ENCODE assay signal across 15 cellular contexts in the genomic region with DNA sequence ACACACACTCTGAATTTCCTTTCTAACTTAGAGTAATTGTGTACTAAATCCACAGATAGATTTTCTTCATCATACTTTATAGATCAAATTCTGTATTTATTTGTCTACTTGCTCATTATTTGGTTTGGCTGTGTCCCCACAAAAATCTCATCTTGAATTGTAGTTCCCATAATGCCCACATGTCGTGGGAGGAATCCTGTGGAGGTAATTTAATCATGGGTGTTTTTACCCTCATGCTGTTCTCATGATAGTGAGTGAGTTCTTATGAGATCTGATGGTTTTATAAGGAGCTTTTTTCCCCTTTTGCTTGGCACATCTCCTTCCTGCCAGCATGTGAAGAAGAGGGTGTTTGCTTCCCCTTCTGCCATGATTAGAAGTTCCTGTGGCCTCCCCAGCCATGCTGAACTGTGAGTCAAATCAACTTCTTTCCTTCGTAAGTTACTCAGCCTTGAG.
DNase-seq lines count a peak whose midpoint lies in the region; TF ChIP-seq lines count a peak whose summit lies in the region.
"Had no signal": no experiment of that assay in that cellular context is flagged by ENCODE, and none has a peak within 500 bp of the region (broad histone marks: within the 10 kb centered on the region; RNA-seq: fewer than 3 reads in every experiment).

No MANE protein-coding gene starts in this region.

- DNase-seq in NCI-H1105 treated with DMSO at 0.1 percent for 48 hours (lab: John Stamatoyannopoulos, UW) (peak; percentile 6), NCI-H1105 (lab: John Stamatoyannopoulos, UW) (no peak), NCI-H69 (lab: John Stamatoyannopoulos, UW) (peak; percentile 68), epithelial cell of esophagus (ENCODE audit: low read depth) (peak; percentile 21), smooth muscle cell of the brain vasculature (ENCODE audit: low read depth, low spot score) (peak; percentile 62), EL (no peak), amygdala (lab: John Stamatoyannopoulos, UW) (no peak)
- no peak for DNase-seq in effector CD4-positive, alpha-beta T cell
- DNase-seq: activated CD4-positive, alpha-beta T cell treated with anti-CD3 and anti-CD28 coated beads, Interleukin-2, amount 50 U/mL, for 48 hours; CD8-positive, alpha-beta T cell; colonic mucosa; hippocampal formation; NCI-H2171 treated with DMSO at 0.1 percent for 48 hours; psoas muscle had no signal

- H3K4me3 ChIP-seq in epithelial cell of esophagus (ENCODE audit: low read length) = no peak overlapping the region
- H3K4me3 ChIP-seq: colonic mucosa, psoas muscle, SJCRH30 had no signal

- no peak for TF ChIP-seq CTCF in epithelial cell of esophagus (IDR thresholded peaks at IDR 0.05; ENCODE audit: insufficient read depth, low read depth, low read length, missing control alignments)

Comparison
In these comparisons a context has a peak if more than half of its experiments do, and no peak if none do; other contexts are left out.
1. DNase-seq: peak in NCI-H1105 treated with DMSO at 0.1 percent for 48 hours (single experiment), NCI-H69 (single experiment), epithelial cell of esophagus (single experiment) and smooth muscle cell of the brain vasculature (single experiment); none in NCI-H1105 (single experiment), EL (single experiment), effector CD4-positive, alpha-beta T cell (single experiment) and amygdala (0 of 56).